In genomic region chr17:44023545-44024270, GRCh38 we compare ENCODE assay signal across 20 cellular contexts. TPM values are rescaled to one million over a fixed set of nuclear protein-coding genes. Genes with fewer than 3 reads are reported as not detected.
A peak's percentile ranks its signal among the peaks of the same experiment; 100 is the strongest.
DNase-seq lines count a peak whose midpoint lies in the region; ATAC-seq, FAIRE-seq and TF ChIP-seq lines count a peak whose summit lies in the region.
"Had no signal": no experiment of that assay in that cellular context is flagged by ENCODE, and none has a peak within 500 bp of the region (broad histone marks: within the 10 kb centered on the region; RNA-seq: fewer than 3 reads in every experiment).

No MANE protein-coding gene starts in this region.

- FAIRE-seq in GM19239 (lab: Jason Lieb, UNC) = no peak
- FAIRE-seq: A204.1, GM12892 had no signal

- DNase-seq in activated naive CD4-positive, alpha-beta T cell treated with anti-CD3 and anti-CD28 coated beads, Interleukin-2, amount 50 U/mL, for 72 hours (ENCODE audit: low spot score in 2 of 2) = no peak
- DNase-seq in activated naive CD4-positive, alpha-beta T cell treated with anti-CD3 and anti-CD28 coated beads, Interleukin-2, amount 10 ng/mL, durations not matched to agents 7 days and 5 days = no peak
- DNase-seq in glutamatergic neuron (no peak), NCI-H526 treated with DMSO at 0.1 percent for 48 hours (lab: John Stamatoyannopoulos, UW) (no peak), GM19239 (ENCODE audit: insufficient read length, low spot score) (no peak)
- DNase-seq in stimulated activated naive CD8-positive, alpha-beta T cell treated with anti-CD3 and anti-CD28 coated beads, Interleukin-15, amount 100 ng/mL, for 72 hours = no peak
- DNase-seq: activated CD4-positive, CD25-positive, alpha-beta regulatory T cell; activated CD8-positive, alpha-beta T cell treated with anti-CD3 and anti-CD28 coated beads, Interleukin-2, amount 10 ng/mL, durations not matched to agents 7 days and 5 days; activated T-cell treated with anti-CD3 and anti-CD28 coated beads, Interleukin-2, amount 50 U/mL, for 48 hours; colonic mucosa; foreskin keratinocyte; kidney glomerular epithelial cell; midbrain; NCI-H187; tibial artery had no signal

- no peaks in the 10 kb centered on the region for H3K4me1 Mint-ChIP-seq in activated naive CD4-positive, alpha-beta T cell treated with anti-CD3 and anti-CD28 coated beads, Interleukin-2, amount 10 ng/mL, durations not matched to agents 7 days and 5 days
- H3K4me1 Mint-ChIP-seq in glutamatergic neuron (ENCODE audit: low read depth, unreplicated experiment) = peaks cover 26% of the 10 kb centered on the region
- no peaks in the 10 kb centered on the region for H3K4me1 Mint-ChIP-seq in stimulated activated naive CD8-positive, alpha-beta T cell treated with anti-CD3 and anti-CD28 coated beads, Interleukin-15, amount 100 ng/mL, for 72 hours
- H3K4me1 Mint-ChIP-seq: stimulated activated memory B cell treated with anti-CD40 and anti-IgM and Interleukin-4, amounts not matched to agents 10 μg/mL and 1 μg/mL and 100 μg/mL, for 72 hours had no signal

- no peak for TF ChIP-seq CTCF in glutamatergic neuron (IDR thresholded peaks at IDR 0.05; ENCODE audit: partially characterized antibody, unreplicated experiment)

- H3K27ac Mint-ChIP-seq in activated naive CD4-positive, alpha-beta T cell treated with anti-CD3 and anti-CD28 coated beads, Interleukin-2, amount 50 U/mL, for 72 hours = peak overlapping the region; percentile 53 to 68
- H3K27ac Mint-ChIP-seq in activated naive CD4-positive, alpha-beta T cell treated with anti-CD3 and anti-CD28 coated beads, Interleukin-2, amount 10 ng/mL, durations not matched to agents 7 days and 5 days = no peak overlapping the region
- peak overlapping the region; percentile 33 for H3K27ac Mint-ChIP-seq in glutamatergic neuron (ENCODE audit: unreplicated experiment)
- H3K27ac Mint-ChIP-seq in stimulated activated naive CD8-positive, alpha-beta T cell treated with anti-CD3 and anti-CD28 coated beads, Interleukin-15, amount 100 ng/mL, for 72 hours = peak overlapping the region in 1 of 2 donors; percentile 49
- H3K27ac Mint-ChIP-seq: activated CD8-positive, alpha-beta T cell treated with anti-CD3 and anti-CD28 coated beads, Interleukin-2, amount 10 ng/mL, durations not matched to agents 7 days and 5 days; activated naive CD8-positive, alpha-beta T cell; stimulated activated memory B cell treated with anti-CD40 and anti-IgM and Interleukin-4, amounts not matched to agents 10 μg/mL and 1 μg/mL and 100 μg/mL, for 72 hours; T-helper 1 cell treated with Interleukin-12 subunit alpha and Interleukin-12 subunit beta and Interleukin-4 antibody, amounts not matched to agents 30 μg/mL and 1 μg/mL, for 36 hours had no signal

- peaks cover 0 to 9% of the 10 kb centered on the region in 2 donors for H3K36me3 Mint-ChIP-seq in activated naive CD4-positive, alpha-beta T cell treated with anti-CD3 and anti-CD28 coated beads, Interleukin-2, amount 50 U/mL, for 72 hours
- no peaks in the 10 kb centered on the region for H3K36me3 Mint-ChIP-seq in activated naive CD4-positive, alpha-beta T cell treated with anti-CD3 and anti-CD28 coated beads, Interleukin-2, amount 10 ng/mL, durations not matched to agents 7 days and 5 days
- H3K36me3 Mint-ChIP-seq in glutamatergic neuron (ENCODE audit: unreplicated experiment) = no peaks in the 10 kb centered on the region
- H3K36me3 Mint-ChIP-seq: activated naive CD8-positive, alpha-beta T cell had no signal

- CTCF ChIA-PET in activated naive CD4-positive, alpha-beta T cell treated with anti-CD3 and anti-CD28 coated beads, Interleukin-2, amount 10 ng/mL, durations not matched to agents 7 days and 5 days (lab: Charles Lee) = interaction anchor here (1.1 to 1.4 kb wide), 2 partner anchors 92 to 113 kb away, joined by 3 read pairs; no protein-coding TSS in a partner anchor

- no peak overlapping the region for H3K4me3 Mint-ChIP-seq in activated naive CD4-positive, alpha-beta T cell treated with anti-CD3 and anti-CD28 coated beads, Interleukin-2, amount 10 ng/mL, durations not matched to agents 7 days and 5 days
- H3K4me3 Mint-ChIP-seq in glutamatergic neuron (ENCODE audit: unreplicated experiment) = peak overlapping the region; percentile 63
- no peak overlapping the region for H3K4me3 Mint-ChIP-seq in stimulated activated naive CD8-positive, alpha-beta T cell treated with anti-CD3 and anti-CD28 coated beads, Interleukin-15, amount 100 ng/mL, for 72 hours
- H3K4me3 Mint-ChIP-seq: activated CD8-positive, alpha-beta T cell treated with anti-CD3 and anti-CD28 coated beads, Interleukin-2, amount 10 ng/mL, durations not matched to agents 7 days and 5 days; activated naive CD8-positive, alpha-beta T cell; stimulated activated memory B cell treated with anti-CD40 and anti-IgM and Interleukin-4, amounts not matched to agents 10 μg/mL and 1 μg/mL and 100 μg/mL, for 72 hours; T-helper 1 cell treated with Interleukin-12 subunit alpha and Interleukin-12 subunit beta and Interleukin-4 antibody, amounts not matched to agents 30 μg/mL and 1 μg/mL, for 36 hours had no signal

- no peaks in the 10 kb centered on the region for H3K27me3 Mint-ChIP-seq in activated naive CD4-positive, alpha-beta T cell treated with anti-CD3 and anti-CD28 coated beads, Interleukin-2, amount 10 ng/mL, durations not matched to agents 7 days and 5 days
- peaks cover 4% of the 10 kb centered on the region for H3K27me3 Mint-ChIP-seq in glutamatergic neuron (ENCODE audit: unreplicated experiment)
- no peaks in the 10 kb centered on the region for H3K27me3 Mint-ChIP-seq in stimulated activated naive CD8-positive, alpha-beta T cell treated with anti-CD3 and anti-CD28 coated beads, Interleukin-15, amount 100 ng/mL, for 72 hours
- H3K27me3 Mint-ChIP-seq: activated naive CD8-positive, alpha-beta T cell; stimulated activated memory B cell treated with anti-CD40 and anti-IgM and Interleukin-4, amounts not matched to agents 10 μg/mL and 1 μg/mL and 100 μg/mL, for 72 hours had no signal

- ATAC-seq in activated naive CD4-positive, alpha-beta T cell treated with anti-CD3 and anti-CD28 coated beads, Interleukin-2, amount 50 U/mL, for 72 hours = peak in 1 of 2 donors; percentile 34
- peak; percentile 39 for ATAC-seq in stimulated activated naive CD8-positive, alpha-beta T cell treated with anti-CD3 and anti-CD28 coated beads, Interleukin-15, amount 100 ng/mL, for 72 hours
- ATAC-seq: activated CD8-positive, alpha-beta T cell treated with anti-CD3 and anti-CD28 coated beads, Interleukin-2, amount 10 ng/mL, durations not matched to agents 7 days and 5 days; foreskin keratinocyte; stimulated activated memory B cell treated with anti-CD40 and anti-IgM and Interleukin-4, amounts not matched to agents 10 μg/mL and 1 μg/mL and 100 μg/mL, for 72 hours had no signal

- no peaks in the 10 kb centered on the region for H3K9me3 Mint-ChIP-seq in activated naive CD4-positive, alpha-beta T cell treated with anti-CD3 and anti-CD28 coated beads, Interleukin-2, amount 50 U/mL, for 72 hours
- H3K9me3 Mint-ChIP-seq in activated naive CD4-positive, alpha-beta T cell treated with anti-CD3 and anti-CD28 coated beads, Interleukin-2, amount 10 ng/mL, durations not matched to agents 7 days and 5 days = no peaks in the 10 kb centered on the region
- H3K9me3 Mint-ChIP-seq in glutamatergic neuron (ENCODE audit: unreplicated experiment) = peaks cover 9% of the 10 kb centered on the region
- no peaks in the 10 kb centered on the region for H3K9me3 Mint-ChIP-seq in stimulated activated naive CD8-positive, alpha-beta T cell treated with anti-CD3 and anti-CD28 coated beads, Interleukin-15, amount 100 ng/mL, for 72 hours
- H3K9me3 Mint-ChIP-seq: stimulated activated memory B cell treated with anti-CD40 and anti-IgM and Interleukin-4, amounts not matched to agents 10 μg/mL and 1 μg/mL and 100 μg/mL, for 72 hours; T-helper 1 cell treated with Interleukin-12 subunit alpha and Interleukin-12 subunit beta and Interleukin-4 antibody, amounts not matched to agents 30 μg/mL and 1 μg/mL, for 36 hours had no signal

RNA-seq across cellular contexts. Expression of gene TMEM101, which starts 8.9 kb away (rescaled TPM):
- 10 to 100 TPM; 32.8 to 43.6 TPM for total RNA-seq in activated naive CD4-positive, alpha-beta T cell treated with anti-CD3 and anti-CD28 coated beads, Interleukin-2, amount 50 U/mL, for 72 hours
- total RNA-seq in glutamatergic neuron (ENCODE audit: unreplicated experiment) = 22.6 TPM

RNA-seq across cellular contexts. Expression of gene NAGS, which starts 19.3 kb away (rescaled TPM):
- total RNA-seq in activated naive CD4-positive, alpha-beta T cell treated with anti-CD3 and anti-CD28 coated beads, Interleukin-2, amount 50 U/mL, for 72 hours = 1 to 10 TPM in 1 of 2 donors, under 1 TPM in 1; 0.18 to 3.0 TPM
- 0.49 TPM for total RNA-seq in glutamatergic neuron (ENCODE audit: unreplicated experiment)

RNA-seq across cellular contexts. Expression of gene LSM12, which starts 42.8 kb away (rescaled TPM):
- total RNA-seq in activated naive CD4-positive, alpha-beta T cell treated with anti-CD3 and anti-CD28 coated beads, Interleukin-2, amount 50 U/mL, for 72 hours = 10 to 100 TPM; 71.4 to 73.5 TPM
- total RNA-seq in glutamatergic neuron (ENCODE audit: unreplicated experiment) = 57.9 TPM

RNA-seq across cellular contexts. Expression of gene G6PC3, which starts 46.8 kb away (rescaled TPM):
- 10 to 100 TPM; 17.7 to 20.3 TPM for total RNA-seq in activated naive CD4-positive, alpha-beta T cell treated with anti-CD3 and anti-CD28 coated beads, Interleukin-2, amount 50 U/mL, for 72 hours
- 51.2 TPM for total RNA-seq in glutamatergic neuron (ENCODE audit: unreplicated experiment)
